ENCODE assay signal across 1 cellular context in genomic region chr4:99651370-99651769, GRCh38.
TF ChIP-seq lines count a peak whose summit lies in the region.

No MANE protein-coding gene starts in this region.

TF ChIP-seq in K562, 482 proteins besides CTCF, POLR2A, EP300 and RAD21 (continued from another document):
- TF ChIP-seq HOMEZ (CRISPR knock-in tag; IDR thresholded peaks at IDR 0.05) = no peak
- TF ChIP-seq KDM4B (IDR thresholded peaks at IDR 0.05; ENCODE audit: borderline replicate concordance in 2 of 2, low read depth in 1 of 2) = no peak
- no peak for TF ChIP-seq ZNF212 (CRISPR knock-in tag; IDR thresholded peaks at IDR 0.05)
- no peak for TF ChIP-seq POLR2G (IDR thresholded peaks at IDR 0.05; ENCODE audit: low read depth, low read length)
- no peak for TF ChIP-seq ZFP1 (CRISPR knock-in tag; IDR thresholded peaks at IDR 0.05)
